9 cellular contexts compared by ENCODE assay signal in genomic region chr6:38493929-38494547, GRCh38.
DNase-seq lines count a peak whose midpoint lies in the region; ATAC-seq, FAIRE-seq and TF ChIP-seq lines count a peak whose summit lies in the region.
"Had no signal": no experiment of that assay in that cellular context is flagged by ENCODE, and none has a peak within 500 bp of the region (broad histone marks: within the 10 kb centered on the region; RNA-seq: fewer than 3 reads in every experiment).

No MANE protein-coding gene starts in this region.

- no peaks in the 10 kb centered on the region for H3K27me3 ChIP-seq in SK-N-SH (ENCODE audit: insufficient read depth)

- no peaks in the 10 kb centered on the region for H3K9me3 Mint-ChIP-seq in activated naive CD8-positive, alpha-beta T cell treated with anti-CD3 and anti-CD28 coated beads, Interleukin-2, amount 10 ng/mL, durations not matched to agents 7 days and 5 days

- no peak for ATAC-seq in activated naive CD8-positive, alpha-beta T cell treated with anti-CD3 and anti-CD28 coated beads, Interleukin-2, amount 10 ng/mL, durations not matched to agents 7 days and 5 days (ENCODE audit: low read depth)
- ATAC-seq in GM19463 (IDR thresholded peaks at IDR 0.05; ENCODE audit: unreplicated experiment), result no peak
- no peak for ATAC-seq in GM21447 (IDR thresholded peaks at IDR 0.05; ENCODE audit: unreplicated experiment)

- H3K4me2 ChIP-seq in SK-N-SH, result peak overlapping the region; percentile 31; the same call in 1 of the 2 replicates

- H3K4me3 ChIP-seq in SK-N-SH (ENCODE audit: low read depth in 2 of 2, low read length in 1 of 2), result no peak overlapping the region; a peak in 1 of 4 replicates

- no peaks in the 10 kb centered on the region for H3K27me3 Mint-ChIP-seq in activated naive CD8-positive, alpha-beta T cell treated with anti-CD3 and anti-CD28 coated beads, Interleukin-2, amount 10 ng/mL, durations not matched to agents 7 days and 5 days
- H3K27me3 Mint-ChIP-seq: activated naive CD8-positive, alpha-beta T cell had no signal

- no peaks in the 10 kb centered on the region for H3K36me3 ChIP-seq in SK-N-SH (replicated peaks in 1 of 2; ENCODE audit: control insufficient read depth in 1 of 2, insufficient read depth in 2 of 2, low read length in 1 of 2)

- no peak overlapping the region for H3K27ac Mint-ChIP-seq in activated naive CD8-positive, alpha-beta T cell treated with anti-CD3 and anti-CD28 coated beads, Interleukin-2, amount 10 ng/mL, durations not matched to agents 7 days and 5 days
- H3K27ac Mint-ChIP-seq: activated naive CD8-positive, alpha-beta T cell had no signal

- 29% methylated on average over 6 of the region's 6 CpGs for WGBS in SK-N-SH (ENCODE audit: low lambda C conversion rate)

- H3K9ac ChIP-seq in SK-N-SH, result peak overlapping the region; percentile 21; the same call in 1 of the 2 replicates

- no peaks in the 10 kb centered on the region for H4K20me1 ChIP-seq in SK-N-SH (ENCODE audit: insufficient read depth)

- POLR2A ChIA-PET in SK-N-SH (lab: Yijun Ruan, JAX), result no interaction called here
- POLR2A ChIA-PET in activated naive CD8-positive, alpha-beta T cell treated with anti-CD3 and anti-CD28 coated beads, Interleukin-2, amount 10 ng/mL, durations not matched to agents 7 days and 5 days (lab: Charles Lee), result no interaction called here

- no peaks in the 10 kb centered on the region for H3K36me3 Mint-ChIP-seq in activated naive CD8-positive, alpha-beta T cell treated with anti-CD3 and anti-CD28 coated beads, Interleukin-2, amount 10 ng/mL, durations not matched to agents 7 days and 5 days

- no peak for DNase-seq in D721Med (ENCODE audit: insufficient read length, low spot score)
- DNase-seq in Kasumi-1 (lab: John Stamatoyannopoulos, UW), result peak; percentile 51 to 66
- DNase-seq in SK-N-SH, result peak; percentile 15
- peak; percentile 67 for DNase-seq in activated naive CD8-positive, alpha-beta T cell treated with anti-CD3 and anti-CD28 coated beads, Interleukin-2, amount 10 ng/mL, durations not matched to agents 7 days and 5 days
- peak; percentile 81 for DNase-seq in cardiac septum (ENCODE audit: low spot score)
- peak; percentile 90 for DNase-seq in putamen (ENCODE audit: low spot score)

- TF ChIP-seq RAD21 in SK-N-SH (IDR thresholded peaks at IDR 0.05; ENCODE audit: low read length), result peak; percentile 98

- intact Hi-C loops in cardiac septum (cut with DNase I), result loop anchor here (10.0 kb wide), 3 partner anchors 459 to 789 kb away; no protein-coding TSS in a partner anchor

- no peaks in the 10 kb centered on the region for H3K9me3 ChIP-seq in SK-N-SH

- CTCF ChIA-PET in SK-N-SH (lab: Yijun Ruan, JAX), result interaction anchor here (0.6 to 3.3 kb wide), 84 partner anchors 8 to 1128 kb away, joined by 3 to 39 read pairs (median 4); partner anchors contain the start of gene CMTR1

- peaks cover 0 to 15% of the 10 kb centered on the region in 2 experiments; a peak in 3 of 4 replicates for H3K4me1 ChIP-seq in SK-N-SH (ENCODE audit: control insufficient read depth in 1 of 2, insufficient read depth in 2 of 2, low read depth in 1 of 2, low read length in 1 of 2)

- peak; percentile 89 for TF ChIP-seq CTCF in D721Med (IDR thresholded peaks at IDR 0.05; ENCODE audit: insufficient read depth, missing control alignments)
- TF ChIP-seq CTCF in SK-N-SH (IDR thresholded peaks at IDR 0.05), result peak; percentile 93

- no peaks in the 10 kb centered on the region for H3K9me2 ChIP-seq in SK-N-SH

- H2AFZ ChIP-seq in SK-N-SH (ENCODE audit: low read depth), result no peak overlapping the region

- peak; percentile 92 for FAIRE-seq in D721Med (lab: Jason Lieb, UNC)

- no peak overlapping the region for H3K4me3 Mint-ChIP-seq in activated naive CD8-positive, alpha-beta T cell treated with anti-CD3 and anti-CD28 coated beads, Interleukin-2, amount 10 ng/mL, durations not matched to agents 7 days and 5 days
- H3K4me3 Mint-ChIP-seq: activated naive CD8-positive, alpha-beta T cell had no signal

- TF ChIP-seq EP300 in SK-N-SH (IDR thresholded peaks at IDR 0.05; ENCODE audit: borderline replicate concordance in 1 of 2, low read depth in 1 of 2, low read length in 1 of 2), result no peak

- peak overlapping the region in 1 of 2 experiments; percentile 84; a peak in 2 of 4 replicates for H3K27ac ChIP-seq in SK-N-SH (ENCODE audit: low read depth in 2 of 2, low read length in 1 of 2)

- no peaks in the 10 kb centered on the region for H3F3A ChIP-seq in SK-N-SH (replicated peaks; ENCODE audit: insufficient read depth)

- H3K4me1 Mint-ChIP-seq in activated naive CD8-positive, alpha-beta T cell treated with anti-CD3 and anti-CD28 coated beads, Interleukin-2, amount 10 ng/mL, durations not matched to agents 7 days and 5 days, result peaks cover 6% of the 10 kb centered on the region

- no peaks in the 10 kb centered on the region for H3K79me2 ChIP-seq in SK-N-SH (ENCODE audit: insufficient read depth)

TF ChIP-seq in SK-N-SH, 30 proteins besides CTCF, POLR2A, EP300 and RAD21:
- TF ChIP-seq NFIC (IDR thresholded peaks at IDR 0.05; ENCODE audit: borderline replicate concordance) (no peak), SIN3A (IDR thresholded peaks at IDR 0.05; ENCODE audit: borderline replicate concordance, low read depth, low read length) (no peak), CHD2 (IDR thresholded peaks at IDR 0.05; ENCODE audit: low read length, partially characterized antibody) (peak; percentile 14), EZH2phosphoT487 (IDR thresholded peaks at IDR 0.05; ENCODE audit: borderline replicate concordance, low read depth) (no peak), SMC3 (IDR thresholded peaks at IDR 0.05; ENCODE audit: low read depth, low read length) (peak; percentile 80), GABPA (IDR thresholded peaks at IDR 0.05; ENCODE audit: low read depth) (no peak)
